ENCODE assay signal across 10 cellular contexts in genomic region chrX:39335447-39336235, GRCh38.
DNase-seq lines count a peak whose midpoint lies in the region; ATAC-seq lines count a peak whose summit lies in the region.
"Had no signal": no experiment of that assay in that cellular context is flagged by ENCODE, and none has a peak within 500 bp of the region (broad histone marks: within the 10 kb centered on the region; RNA-seq: fewer than 3 reads in every experiment).

No MANE protein-coding gene starts in this region.

- no peak overlapping the region for H3K4me3 Mint-ChIP-seq in activated CD4-positive, alpha-beta T cell treated with anti-CD3 and anti-CD28 coated beads, Interleukin-2, amount 10 ng/mL, durations not matched to agents 7 days and 5 days
- H3K4me3 Mint-ChIP-seq in stimulated activated memory B cell treated with anti-CD40 and anti-IgM and Interleukin-4, amounts not matched to agents 10 μg/mL and 1 μg/mL and 100 μg/mL, for 72 hours = no peak overlapping the region

- H3K4me1 Mint-ChIP-seq in activated CD4-positive, alpha-beta T cell treated with anti-CD3 and anti-CD28 coated beads, Interleukin-2, amount 10 ng/mL, durations not matched to agents 7 days and 5 days = peaks cover 46% of the 10 kb centered on the region
- H3K4me1 Mint-ChIP-seq in stimulated activated memory B cell treated with anti-CD40 and anti-IgM and Interleukin-4, amounts not matched to agents 10 μg/mL and 1 μg/mL and 100 μg/mL, for 72 hours = peaks cover 35% of the 10 kb centered on the region

- DNase-seq in activated CD4-positive, alpha-beta T cell treated with anti-CD3 and anti-CD28 coated beads, Interleukin-2, amount 10 ng/mL, durations not matched to agents 7 days and 5 days = no peak
- DNase-seq in activated CD4-positive, alpha-beta T cell treated with anti-CD3 and anti-CD28 coated beads, Interleukin-2, amount 50 U/mL, for 48 hours = no peak
- DNase-seq in NCI-H2029 treated with DMSO at 0.1 percent for 48 hours (lab: John Stamatoyannopoulos, UW) (peak; percentile 2), D341Med (ENCODE audit: low spot score) (no peak)
- DNase-seq in activated naive CD4-positive, alpha-beta T cell treated with anti-CD3 and anti-CD28 coated beads, Interleukin-2, amount 50 U/mL, for 72 hours (ENCODE audit: low spot score in 2 of 2) = no peak
- DNase-seq: IMR-90, SHP77 treated with DMSO at 0.1 percent for 48 hours had no signal

- ATAC-seq in activated naive CD4-positive, alpha-beta T cell treated with anti-CD3 and anti-CD28 coated beads, Interleukin-2, amount 50 U/mL, for 72 hours = peak in 1 of 2 donors; percentile 6
- ATAC-seq in stimulated activated memory B cell treated with anti-CD40 and anti-IgM and Interleukin-4, amounts not matched to agents 10 μg/mL and 1 μg/mL and 100 μg/mL, for 72 hours = no peak
- no peak for ATAC-seq in GM21360 (IDR thresholded peaks at IDR 0.05; ENCODE audit: unreplicated experiment)
- ATAC-seq in GM19467 (IDR thresholded peaks at IDR 0.05; ENCODE audit: unreplicated experiment) = no peak

- POLR2A ChIA-PET in activated CD4-positive, alpha-beta T cell treated with anti-CD3 and anti-CD28 coated beads, Interleukin-2, amount 10 ng/mL, durations not matched to agents 7 days and 5 days (lab: Charles Lee) = no interaction called here

- H3K9me3 Mint-ChIP-seq in activated CD4-positive, alpha-beta T cell treated with anti-CD3 and anti-CD28 coated beads, Interleukin-2, amount 10 ng/mL, durations not matched to agents 7 days and 5 days = no peaks in the 10 kb centered on the region
- H3K9me3 Mint-ChIP-seq in activated naive CD4-positive, alpha-beta T cell treated with anti-CD3 and anti-CD28 coated beads, Interleukin-2, amount 50 U/mL, for 72 hours = peaks cover 13 to 16% of the 10 kb centered on the region in 2 donors
- no peaks in the 10 kb centered on the region for H3K9me3 Mint-ChIP-seq in stimulated activated memory B cell treated with anti-CD40 and anti-IgM and Interleukin-4, amounts not matched to agents 10 μg/mL and 1 μg/mL and 100 μg/mL, for 72 hours

- H3K36me3 Mint-ChIP-seq in activated CD4-positive, alpha-beta T cell treated with anti-CD3 and anti-CD28 coated beads, Interleukin-2, amount 10 ng/mL, durations not matched to agents 7 days and 5 days (ENCODE audit: low read depth) = peaks cover 2% of the 10 kb centered on the region
- peaks cover 7 to 14% of the 10 kb centered on the region in 2 donors for H3K36me3 Mint-ChIP-seq in activated naive CD4-positive, alpha-beta T cell treated with anti-CD3 and anti-CD28 coated beads, Interleukin-2, amount 50 U/mL, for 72 hours
- no peaks in the 10 kb centered on the region for H3K36me3 Mint-ChIP-seq in stimulated activated memory B cell treated with anti-CD40 and anti-IgM and Interleukin-4, amounts not matched to agents 10 μg/mL and 1 μg/mL and 100 μg/mL, for 72 hours

- peak overlapping the region; percentile 95 for H3K27ac Mint-ChIP-seq in activated CD4-positive, alpha-beta T cell treated with anti-CD3 and anti-CD28 coated beads, Interleukin-2, amount 10 ng/mL, durations not matched to agents 7 days and 5 days
- peak overlapping the region; percentile 60 to 95 for H3K27ac Mint-ChIP-seq in activated naive CD4-positive, alpha-beta T cell treated with anti-CD3 and anti-CD28 coated beads, Interleukin-2, amount 50 U/mL, for 72 hours
- peak overlapping the region; percentile 57 for H3K27ac Mint-ChIP-seq in stimulated activated memory B cell treated with anti-CD40 and anti-IgM and Interleukin-4, amounts not matched to agents 10 μg/mL and 1 μg/mL and 100 μg/mL, for 72 hours

- CTCF ChIA-PET in activated CD4-positive, alpha-beta T cell treated with anti-CD3 and anti-CD28 coated beads, Interleukin-2, amount 10 ng/mL, durations not matched to agents 7 days and 5 days (lab: Charles Lee) = interaction anchor here (1.0 to 1.6 kb wide), 3 partner anchors 8 to 69 kb away, joined by 3 to 5 read pairs (median 4); no protein-coding TSS in a partner anchor

- H3K27me3 Mint-ChIP-seq in activated CD4-positive, alpha-beta T cell treated with anti-CD3 and anti-CD28 coated beads, Interleukin-2, amount 10 ng/mL, durations not matched to agents 7 days and 5 days = no peaks in the 10 kb centered on the region
- H3K27me3 Mint-ChIP-seq in stimulated activated memory B cell treated with anti-CD40 and anti-IgM and Interleukin-4, amounts not matched to agents 10 μg/mL and 1 μg/mL and 100 μg/mL, for 72 hours = peaks cover under 1% of the 10 kb centered on the region
